Comparison of ENCODE assay signal across 25 cellular contexts in genomic region chr4:185361872-185362271, GRCh38.
"Had no signal": no experiment of that assay in that cellular context is flagged by ENCODE, and none has a peak within 500 bp of the region (broad histone marks: within the 10 kb centered on the region; RNA-seq: fewer than 3 reads in every experiment).

No MANE protein-coding gene starts in this region.

- H3K27ac ChIP-seq: epithelial cell of prostate, esophagus muscularis mucosa, gastroesophageal sphincter, psoas muscle, spleen, testis had no signal

- DNase-seq: effector memory CD8-positive, alpha-beta T cell; glutamatergic neuron; immature natural killer cell; kidney; left cardiac atrium; left ventricle myocardium superior; mesendoderm; naive B cell; nephron progenitor cell; psoas muscle; retina; spleen; stimulated activated CD4-positive, alpha-beta T cell treated with anti-CD3 and anti-CD28 coated beads, Interleukin-15, amount 100 ng/mL, for 24 hours; stimulated activated CD4-positive, alpha-beta T cell treated with anti-CD3 and anti-CD28 coated beads, Interleukin-1b, Interleukin-23, amount 100 ng/mL, for 48 hours; stimulated activated CD4-positive, alpha-beta T cell treated with anti-CD3 and anti-CD28 coated beads, Interleukin-4, amount 100 ng/mL, for 24 hours; stimulated activated naive CD8-positive, alpha-beta T cell treated with anti-CD3 and anti-CD28 coated beads, Interleukin-15, amount 100 ng/mL, for 72 hours; testis; trophoblast cell had no signal

- ATAC-seq: effector memory CD8-positive, alpha-beta T cell; gastroesophageal sphincter; left cardiac atrium; left ventricle myocardium superior; psoas muscle; sciatic nerve; stimulated activated memory B cell treated with anti-CD40 and anti-IgM and Interleukin-4, amounts not matched to agents 10 μg/mL and 1 μg/mL and 100 μg/mL, for 72 hours; stimulated activated naive CD8-positive, alpha-beta T cell treated with anti-CD3 and anti-CD28 coated beads, Interleukin-15, amount 100 ng/mL, for 72 hours had no signal

- FAIRE-seq: colon had no signal

- H3K4me1 Mint-ChIP-seq: immature natural killer cell; stimulated activated memory B cell treated with anti-CD40 and anti-IgM and Interleukin-4, amounts not matched to agents 10 μg/mL and 1 μg/mL and 100 μg/mL, for 72 hours; stimulated activated naive CD8-positive, alpha-beta T cell treated with anti-CD3 and anti-CD28 coated beads, Interleukin-15, amount 100 ng/mL, for 72 hours had no signal

- H3K9me3 ChIP-seq: esophagus muscularis mucosa, gastroesophageal sphincter, psoas muscle, spleen, testis had no signal

- H3K27ac Mint-ChIP-seq: dendritic cell treated with granulocyte-macrophage colony-stimulating factor and Interleukin-4, amounts not matched to agents 40 ng/mL and 50 ng/mL, for 4 days; effector memory CD8-positive, alpha-beta T cell; immature natural killer cell; naive B cell; nephron progenitor cell; stimulated activated memory B cell treated with anti-CD40 and anti-IgM and Interleukin-4, amounts not matched to agents 10 μg/mL and 1 μg/mL and 100 μg/mL, for 72 hours; stimulated activated naive CD8-positive, alpha-beta T cell treated with anti-CD3 and anti-CD28 coated beads, Interleukin-15, amount 100 ng/mL, for 72 hours had no signal

- H3K27me3 ChIP-seq: esophagus muscularis mucosa, gastroesophageal sphincter, spleen, testis had no signal

- H3K4me3 Mint-ChIP-seq: dendritic cell treated with granulocyte-macrophage colony-stimulating factor and Interleukin-4, amounts not matched to agents 40 ng/mL and 50 ng/mL, for 4 days; effector memory CD8-positive, alpha-beta T cell; immature natural killer cell; naive B cell; nephron progenitor cell; stimulated activated memory B cell treated with anti-CD40 and anti-IgM and Interleukin-4, amounts not matched to agents 10 μg/mL and 1 μg/mL and 100 μg/mL, for 72 hours; stimulated activated naive CD8-positive, alpha-beta T cell treated with anti-CD3 and anti-CD28 coated beads, Interleukin-15, amount 100 ng/mL, for 72 hours had no signal

- H3K4me3 ChIP-seq: esophagus muscularis mucosa, gastroesophageal sphincter, psoas muscle, spleen, testis had no signal

- H3K4me1 ChIP-seq: gastroesophageal sphincter, psoas muscle, spleen, testis had no signal

- H3K9me3 Mint-ChIP-seq: dendritic cell treated with granulocyte-macrophage colony-stimulating factor and Interleukin-4, amounts not matched to agents 40 ng/mL and 50 ng/mL, for 4 days; effector memory CD8-positive, alpha-beta T cell; immature natural killer cell; naive B cell; nephron progenitor cell; stimulated activated memory B cell treated with anti-CD40 and anti-IgM and Interleukin-4, amounts not matched to agents 10 μg/mL and 1 μg/mL and 100 μg/mL, for 72 hours; stimulated activated naive CD8-positive, alpha-beta T cell treated with anti-CD3 and anti-CD28 coated beads, Interleukin-15, amount 100 ng/mL, for 72 hours had no signal

- H3K27me3 Mint-ChIP-seq: dendritic cell treated with granulocyte-macrophage colony-stimulating factor and Interleukin-4, amounts not matched to agents 40 ng/mL and 50 ng/mL, for 4 days; effector memory CD8-positive, alpha-beta T cell; naive B cell; stimulated activated memory B cell treated with anti-CD40 and anti-IgM and Interleukin-4, amounts not matched to agents 10 μg/mL and 1 μg/mL and 100 μg/mL, for 72 hours; stimulated activated naive CD8-positive, alpha-beta T cell treated with anti-CD3 and anti-CD28 coated beads, Interleukin-15, amount 100 ng/mL, for 72 hours had no signal
